8 cellular contexts compared by ENCODE assay signal in genomic region chr12:56256326-56256960, GRCh38. TPM values are rescaled to one million over a fixed set of nuclear protein-coding genes. Genes with fewer than 3 reads are reported as not detected.
DNase-seq lines count a peak whose midpoint lies in the region; ATAC-seq and TF ChIP-seq lines count a peak whose summit lies in the region.

No MANE protein-coding gene starts in this region.

- H3K27me3 Mint-ChIP-seq in CD4-positive, alpha-beta memory T cell: no peaks in the 10 kb centered on the region
- H3K27me3 Mint-ChIP-seq in nephron (ENCODE audit: low read depth): no peaks in the 10 kb centered on the region

- TF ChIP-seq POLR2A in NB4 (IDR thresholded peaks at IDR 0.05; ENCODE audit: extremely low read depth, insufficient read length): no peak

- H3K27ac Mint-ChIP-seq in CD4-positive, alpha-beta memory T cell: peak overlapping the region in 5 of 7 donors; percentile 32 to 83 (median 59)
- H3K27ac Mint-ChIP-seq in nephron: peak overlapping the region; percentile 69 to 94 (median 81)

- H3K9me3 ChIP-seq in CD4-positive, alpha-beta memory T cell (ENCODE audit: control insufficient read depth in 1 of 2, low read length in 2 of 2): no peaks in the 10 kb centered on the region

- intact Hi-C loops in CD4-positive, alpha-beta memory T cell (cut with micrococcal nuclease): no loop called here
- intact Hi-C loops in left colon (cut with DNase I, micrococcal nuclease): no loop called here

- DNase-seq in CD4-positive, alpha-beta memory T cell: no peak
- DNase-seq in NB4 (ENCODE audit: low read depth): peak; percentile 42
- DNase-seq in dermis blood vessel endothelial cell: peak; percentile 36
- DNase-seq in SHP77 (lab: John Stamatoyannopoulos, UW): no peak
- no peak for DNase-seq in NCI-H1105 treated with DMSO at 0.1 percent for 48 hours (lab: John Stamatoyannopoulos, UW)
- no peak for DNase-seq in left colon
- DNase-seq in pons (ENCODE audit: low spot score): no peak

- no peak overlapping the region for H3K4me3 ChIP-seq in CD4-positive, alpha-beta memory T cell (ENCODE audit: low read length in 2 of 2)
- H3K4me3 ChIP-seq in NB4 (ENCODE audit: low read depth, low read length): no peak overlapping the region

- peak overlapping the region; percentile 81 for H3K27ac ChIP-seq in CD4-positive, alpha-beta memory T cell (ENCODE audit: low read depth, low read length)

- peak overlapping the region; percentile 81 to 86 (median 83) for H3K4me3 Mint-ChIP-seq in CD4-positive, alpha-beta memory T cell
- peak overlapping the region; percentile 96 for H3K4me3 Mint-ChIP-seq in nephron

- CTCF ChIA-PET in CD4-positive, alpha-beta memory T cell (lab: Charles Lee; ENCODE audit: partially characterized antibody): interaction anchor here (1.3 to 5.5 kb wide), 5 partner anchors 11 to 208 kb away, joined by 3 to 36 read pairs (median 10); partner anchors contain the start of genes COQ10A, RNF41, SMARCC2 and ZC3H10

- H3K9me3 Mint-ChIP-seq in CD4-positive, alpha-beta memory T cell: no peaks in the 10 kb centered on the region
- no peaks in the 10 kb centered on the region for H3K9me3 Mint-ChIP-seq in nephron

- peaks cover 35 to 47% of the 10 kb centered on the region in 2 donors for H3K36me3 Mint-ChIP-seq in CD4-positive, alpha-beta memory T cell
- peaks cover 43% of the 10 kb centered on the region for H3K36me3 Mint-ChIP-seq in nephron (ENCODE audit: low read depth)

- H3K36me3 ChIP-seq in CD4-positive, alpha-beta memory T cell (ENCODE audit: insufficient read depth, low read length): peaks cover 41% of the 10 kb centered on the region

- H3K4me1 ChIP-seq in CD4-positive, alpha-beta memory T cell (ENCODE audit: insufficient read depth, low read length): peaks cover 21% of the 10 kb centered on the region

- H3K27me3 ChIP-seq in CD4-positive, alpha-beta memory T cell (ENCODE audit: insufficient read depth, low read length): no peaks in the 10 kb centered on the region

- TF ChIP-seq CTCF in NB4 (IDR thresholded peaks at IDR 0.05; ENCODE audit: low read depth, low read length) (no peak), nephron (IDR thresholded peaks at IDR 0.05; ENCODE audit: unreplicated experiment in 3 of 3) (no peak)

- peaks cover 13 to 31% (median 18%) of the 10 kb centered on the region in 4 donors for H3K4me1 Mint-ChIP-seq in CD4-positive, alpha-beta memory T cell
- peaks cover 32% of the 10 kb centered on the region for H3K4me1 Mint-ChIP-seq in nephron

- POLR2A ChIA-PET in CD4-positive, alpha-beta memory T cell (lab: Charles Lee; ENCODE audit: partially characterized antibody): interaction anchor here (0.6 to 5.1 kb wide), 11 partner anchors 11 to 856 kb away, joined by 3 to 38 read pairs (median 4); partner anchors contain the start of genes CNPY2, COQ10A, ORMDL2 and RNF41

- ATAC-seq in left colon: no peak

RNA-seq across cellular contexts. Expression of gene ANKRD52, which starts 1.7 kb away (rescaled TPM):
- total RNA-seq in CD4-positive, alpha-beta memory T cell: 10 to 100 TPM; 44.1 to 44.5 TPM
- 10 to 100 TPM in 1 of 2 donors, 1 to 10 TPM in 1; 3.4 to 25.1 TPM for polyA plus RNA-seq in CD4-positive, alpha-beta memory T cell
- total RNA-seq in dermis blood vessel endothelial cell: 23.0 and 31.5 TPM in 2 replicates
- total RNA-seq in left colon: 10 to 100 TPM; 47.4 to 54.8 TPM

RNA-seq across cellular contexts. Expression of gene COQ10A, which starts 10.3 kb away (rescaled TPM):
- total RNA-seq in CD4-positive, alpha-beta memory T cell: 10 to 100 TPM; 35.3 to 38.6 TPM
- 10 to 100 TPM in 1 of 2 donors, 1 to 10 TPM in 1; 8.7 to 11.7 TPM for polyA plus RNA-seq in CD4-positive, alpha-beta memory T cell
- total RNA-seq in dermis blood vessel endothelial cell: 8.4 and 10.0 TPM in 2 replicates
- total RNA-seq in left colon: 1 to 10 TPM; 4.1 to 5.3 TPM

RNA-seq across cellular contexts. Expression of gene SLC39A5, which starts 26.6 kb away (rescaled TPM):
- total RNA-seq in CD4-positive, alpha-beta memory T cell: 1 to 10 TPM in 1 of 2 experiments, under 1 TPM in 1; 0.64 to 2.1 TPM
- polyA plus RNA-seq in CD4-positive, alpha-beta memory T cell: not detected
- total RNA-seq in dermis blood vessel endothelial cell (not detected in 2 replicates), left colon (100 to 1,000 TPM; 152 to 244 TPM)

RNA-seq across cellular contexts. Expression of gene NABP2, which starts 32.3 kb away (rescaled TPM):
- total RNA-seq in CD4-positive, alpha-beta memory T cell: 10 to 100 TPM; 16.9 to 19.1 TPM
- polyA plus RNA-seq in CD4-positive, alpha-beta memory T cell: 1 to 10 TPM; 4.1 to 4.7 TPM
- total RNA-seq in dermis blood vessel endothelial cell (24.8 and 32.9 TPM in 2 replicates), left colon (10 to 100 TPM; 23.2 to 29.5 TPM)

RNA-seq across cellular contexts. Expression of gene RNF41, which starts 34.7 kb away (rescaled TPM):
- total RNA-seq in CD4-positive, alpha-beta memory T cell: 10 to 100 TPM; 38.1 to 44.8 TPM
- 10 to 100 TPM; 33.2 to 46.7 TPM for polyA plus RNA-seq in CD4-positive, alpha-beta memory T cell
- total RNA-seq in dermis blood vessel endothelial cell: 102 and 119 TPM in 2 replicates
- total RNA-seq in left colon: 10 to 100 TPM; 31.5 to 35.1 TPM

Comparison
In these comparisons a context has a peak if more than half of its experiments do, and no peak if none do; other contexts are left out.
1. DNase-seq: peak in NB4 (single experiment) and dermis blood vessel endothelial cell (single experiment); none in CD4-positive, alpha-beta memory T cell (0 of 5), SHP77 (0 of 2), NCI-H1105 treated with DMSO at 0.1 percent for 48 hours (single experiment), left colon (0 of 2) and pons (single experiment).
2. RNA of gene SLC39A5, which starts 26.6 kb away (total RNA-seq): 152 to 244 TPM in left colon; 0.64 to 2.1 TPM in CD4-positive, alpha-beta memory T cell and not detected in dermis blood vessel endothelial cell; every median in the first group is over 10 times any median in the second.